10 cellular contexts compared by ENCODE assay signal in the genomic region with DNA sequence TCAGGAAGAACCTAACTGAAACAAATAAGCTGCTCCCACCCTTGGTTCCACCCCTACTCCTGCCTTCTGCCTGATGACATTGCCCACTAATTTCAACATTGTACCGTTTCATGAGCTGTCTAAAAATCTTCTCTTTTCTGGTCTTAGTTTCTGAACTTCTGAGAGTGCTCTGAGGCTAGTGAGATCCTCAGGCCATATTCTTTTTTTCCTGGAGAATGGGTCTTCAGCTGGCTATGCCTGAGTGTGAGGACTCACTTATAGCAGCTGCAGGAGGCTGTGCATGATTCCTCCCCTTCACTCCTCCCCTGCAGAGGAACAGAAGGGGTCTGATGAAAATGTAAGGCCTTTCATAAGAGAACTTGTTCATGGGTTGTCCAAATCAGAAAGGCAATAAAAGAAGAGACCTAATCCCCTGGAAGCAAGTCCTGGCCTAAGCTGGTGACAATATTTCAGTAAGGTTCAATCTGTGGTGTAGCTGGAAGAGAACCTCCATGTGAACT. TPM values are rescaled to one million over a fixed set of nuclear protein-coding genes. Genes with fewer than 3 reads are reported as not detected.
DNase-seq lines count a peak whose midpoint lies in the region; ATAC-seq, FAIRE-seq and TF ChIP-seq lines count a peak whose summit lies in the region.
"Had no signal": no experiment of that assay in that cellular context is flagged by ENCODE, and none has a peak within 500 bp of the region (broad histone marks: within the 10 kb centered on the region; RNA-seq: fewer than 3 reads in every experiment).

No MANE protein-coding gene starts in this region.

- H4K91ac ChIP-seq in H9 (ENCODE audit: insufficient read length, low read depth, low read length): no peak overlapping the region

- POLR2A ChIA-PET in A549 (lab: Yijun Ruan, JAX): interaction anchor here (0.6 to 1.3 kb wide), 4 partner anchors 23 to 256 kb away, joined by 3 to 5 read pairs (median 4); a partner anchor contains a TSS

- no peak overlapping the region for H3K18ac ChIP-seq in H9 (ENCODE audit: insufficient read length, low read depth, low read length)

- H3K4me3 ChIP-seq in A549 (no peak overlapping the region), esophagus squamous epithelium (peak overlapping the region in 2 of 4 donors; percentile 70 to 91), osteoblast (ENCODE audit: insufficient read depth, low read length) (no peak overlapping the region)

- CTCF ChIA-PET in A549 (lab: Yijun Ruan, JAX): interaction anchor here (0.7 to 1.8 kb wide), 4 partner anchors 9 to 438 kb away, joined by 3 to 7 read pairs (median 5); no protein-coding TSS in a partner anchor

- H2BK120ac ChIP-seq in H9 (ENCODE audit: low read depth, low read length, poor library complexity, severe bottlenecking): no peak overlapping the region

- no peak overlapping the region for H2AK5ac ChIP-seq in H9 (ENCODE audit: insufficient read length, low read length)

- no peak overlapping the region for H3K14ac ChIP-seq in H9 (ENCODE audit: insufficient read depth, low read length)

- intact Hi-C loops in esophagus squamous epithelium (cut with DNase I): no loop called here
- intact Hi-C loops in left cardiac atrium (cut with DNase I): no loop called here

- H3K23me2 ChIP-seq in H9 (ENCODE audit: insufficient read length, low read depth, low read length, poor library complexity, severe bottlenecking): no peaks in the 10 kb centered on the region

- peaks cover 0 to 5% (median 0%) of the 10 kb centered on the region in 3 experiments; a peak in 1 of 7 replicates for H3K36me3 Mint-ChIP-seq in H9 (ENCODE audit: insufficient read depth in 1 of 3, low read depth in 3 of 3)

- H2BK15ac ChIP-seq in H9 (ENCODE audit: low read depth, low read length): no peak overlapping the region

- no peak overlapping the region for H2BK12ac ChIP-seq in H9 (ENCODE audit: insufficient read length, low read depth, low read length)

- no peak overlapping the region for H3T11ph ChIP-seq in H9 (ENCODE audit: low read length)

- H3K4me3 Mint-ChIP-seq in H9: no peak overlapping the region

- H3K27me3 ChIP-seq in esophagus squamous epithelium: no peaks in the 10 kb centered on the region
- no peaks in the 10 kb centered on the region for H3K27me3 ChIP-seq in osteoblast (ENCODE audit: insufficient read depth, low read length)
- H3K27me3 ChIP-seq in H9 (ENCODE audit: insufficient read depth, low read length): peaks cover 99% of the 10 kb centered on the region

- no peak overlapping the region for H3K56ac ChIP-seq in H9 (ENCODE audit: insufficient read length, low read depth, low read length)

- no peak for TF ChIP-seq EP300 in A549 (IDR thresholded peaks at IDR 0.05)

- H3K27ac ChIP-seq in A549: peak overlapping the region in 1 of 2 experiments; percentile 90; a peak in 3 of 6 replicates
- peak overlapping the region; percentile 86 to 99 (median 93) for H3K27ac ChIP-seq in esophagus squamous epithelium
- no peak overlapping the region for H3K27ac ChIP-seq in osteoblast (ENCODE audit: low read depth, low read length)
- H3K27ac ChIP-seq in H9 (ENCODE audit: insufficient read length, low read depth, low read length): no peak overlapping the region
- H3K27ac ChIP-seq in caudate nucleus (ENCODE audit: low read depth, low read length): no peak overlapping the region

- no peak overlapping the region for H2BK20ac ChIP-seq in H9 (ENCODE audit: low read depth, low read length, poor library complexity, severe bottlenecking)

- H3K9me3 ChIP-seq in A549: no peaks in the 10 kb centered on the region
- no peaks in the 10 kb centered on the region for H3K9me3 ChIP-seq in esophagus squamous epithelium
- H3K9me3 ChIP-seq in osteoblast (ENCODE audit: low read depth, low read length): no peaks in the 10 kb centered on the region
- no peaks in the 10 kb centered on the region for H3K9me3 ChIP-seq in H9 (ENCODE audit: control insufficient read depth, low read depth, low read length)

- H3K4me1 Mint-ChIP-seq in H9: peaks cover 0 to 14% of the 10 kb centered on the region in 2 experiments; a peak in 1 of 4 replicates

- H3K79me1 ChIP-seq in H9 (ENCODE audit: insufficient read depth, low read depth, low read length, poor library complexity, severe bottlenecking): no peaks in the 10 kb centered on the region

- H3K79me2 ChIP-seq in osteoblast (ENCODE audit: insufficient read depth, low read length) (peaks cover 8% of the 10 kb centered on the region), H9 (ENCODE audit: insufficient read depth, low read length) (no peaks in the 10 kb centered on the region)

- TF ChIP-seq CTCF in A549 (IDR thresholded peaks at IDR 0.05) (no peak), esophagus squamous epithelium (IDR thresholded peaks at IDR 0.05) (no peak), osteoblast (IDR thresholded peaks at IDR 0.05; ENCODE audit: extremely low read depth, low read depth, low read length) (no peak), H9 (conservative IDR thresholded peaks at IDR 0.05) (no peak)

- H3K27ac Mint-ChIP-seq in H9: 0 out of 7 replicates have a peak overlapping the region, but pooled peaks of 1 of the 3 experiments have one; percentile 27

- no peak for TF ChIP-seq RAD21 in A549 (conservative IDR thresholded peaks at IDR 0.05 in 1 of 2, IDR thresholded peaks at IDR 0.05 in 1 of 2)

- H3K9ac ChIP-seq in H9 (ENCODE audit: extremely low read depth, insufficient read length, low read length): no peak overlapping the region

- H3K36me3 ChIP-seq in esophagus squamous epithelium (no peaks in the 10 kb centered on the region), osteoblast (ENCODE audit: insufficient read depth, low read length) (peaks cover 17% of the 10 kb centered on the region)

- no peak overlapping the region for H3K4ac ChIP-seq in H9 (ENCODE audit: low read depth, low read length)

- H3K4me1 ChIP-seq in A549 (peaks cover 58% of the 10 kb centered on the region), esophagus squamous epithelium (peaks cover 28 to 86% (median 42%) of the 10 kb centered on the region in 3 donors), osteoblast (ENCODE audit: insufficient read depth, low read length) (peaks cover 11% of the 10 kb centered on the region), H9 (ENCODE audit: insufficient read depth, low read length) (no peaks in the 10 kb centered on the region)

- H3K4me2 ChIP-seq in A549 (peak overlapping the region; percentile 85), osteoblast (ENCODE audit: insufficient read depth, low read length) (no peak overlapping the region), H9 (ENCODE audit: insufficient read depth, insufficient read length, low read length) (no peak overlapping the region)

- no peak for FAIRE-seq in A549 (lab: Jason Lieb, UNC)
- FAIRE-seq in RCC 7860 (lab: Jason Lieb, UNC): peak; percentile 48
- FAIRE-seq: A204.1, GM19239 had no signal

- peaks cover 100% of the 10 kb centered on the region for H3K27me3 Mint-ChIP-seq in H9 (ENCODE audit: low read depth)

- WGBS in A549 (ENCODE audit: missing lambda C conversion rate): 57% methylated on average over 1 of the region's 1 CpG
- WGBS in esophagus squamous epithelium, 2 donors: 14 to 36% methylated on average over 1 of the region's 1 CpG
- WGBS in H9 (ENCODE audit: extremely low coverage, insufficient read length, low lambda C conversion rate): no CpG with 5 or more reads among the region's 1 CpG

- H4K8ac ChIP-seq in H9 (replicated peaks; ENCODE audit: insufficient read length, low read depth, low read length): no peak overlapping the region

- H4K5ac ChIP-seq in H9 (ENCODE audit: insufficient read length, low read depth, low read length): no peak overlapping the region

- no peak overlapping the region for H2AFZ ChIP-seq in osteoblast (ENCODE audit: low read length)
- H2AFZ ChIP-seq in H9 (ENCODE audit: low read length): no peak overlapping the region

- H4K20me1 ChIP-seq in osteoblast (ENCODE audit: insufficient read depth, low read length): peaks cover 23% of the 10 kb centered on the region
- H4K20me1 ChIP-seq in H9 (ENCODE audit: control insufficient read depth, insufficient read depth, insufficient read length): peaks cover 2% of the 10 kb centered on the region

- no peak for ATAC-seq in A549
- no peak for ATAC-seq in left cardiac atrium

- no peak overlapping the region for H2BK5ac ChIP-seq in H9 (ENCODE audit: insufficient read length, low read length)

- DNase-seq in A549 (ENCODE audit: low read depth in 1 of 2, low spot score in 1 of 2) (no peak), RCC 7860 (ENCODE audit: low spot score) (no peak), esophagus squamous epithelium (lab: John Stamatoyannopoulos, UW) (no peak), osteoblast (ENCODE audit: insufficient read length, low spot score, missing footprints) (peak; percentile 5), NCI-H1092 (lab: John Stamatoyannopoulos, UW) (no peak), H9 (no peak), left cardiac atrium (no peak), caudate nucleus (lab: John Stamatoyannopoulos, UW) (no peak)

- H3K23ac ChIP-seq in H9 (ENCODE audit: insufficient read length, low read depth, low read length): no peak overlapping the region

- TF ChIP-seq POLR2A in A549 (IDR thresholded peaks at IDR 0.05; ENCODE audit: low read length) (no peak), esophagus squamous epithelium (IDR thresholded peaks at IDR 0.05) (no peak)

- H3K9me3 Mint-ChIP-seq in H9: peaks cover 5 to 8% of the 10 kb centered on the region in 2 experiments; a peak in 4 of 5 replicates

RNA-seq across cellular contexts. Expression of a gene that starts 11.1 kb away (rescaled TPM):
- polyA plus RNA-seq in A549 (2011; rRNA removed) (2.6 and 2.8 TPM in 2 replicates), A549 (2017; fragmentation: RNase III; extraction: RNeasy Plus Mini Kit Qiagen cat#74134 plus additional on column Dnase treatment) (2.1 to 3.0 TPM (median 2.3 TPM) in 3 replicates)
- 3.3 TPM in 2 replicates for polyA plus RNA-seq in A549 (2012; cell fraction: cytosol; rRNA removed)
- 1.7 and 3.5 TPM in 2 replicates for polyA plus RNA-seq in A549 (2012; cell fraction: nucleus; rRNA removed)
- polyA minus RNA-seq in A549 (2011; rRNA and poly(A)+ RNA removed): 1.7 and 1.8 TPM in 2 replicates
- total RNA-seq in esophagus squamous epithelium (1 to 10 TPM; 2.9 to 6.7 (median 4.1) TPM), osteoblast (0.72 and 1.2 TPM in 2 replicates), H9 (2021) (not detected in 2 replicates), left cardiac atrium (1 to 10 TPM in 1 of 2 donors, under 1 TPM in 1; 0.97 to 1.0 TPM)

RNA-seq across cellular contexts. Expression of a gene that starts 17.0 kb away (rescaled TPM):
- polyA plus RNA-seq in A549 (2011; rRNA removed): 2.1 and 2.4 TPM in 2 replicates
- polyA plus RNA-seq in A549 (2012; cell fraction: cytosol; rRNA removed): 1.1 and 1.2 TPM in 2 replicates
- 4.0 and 5.5 TPM in 2 replicates for polyA plus RNA-seq in A549 (2012; cell fraction: nucleus; rRNA removed)
- 1.3 to 1.5 TPM (median 1.4 TPM) in 3 replicates for polyA plus RNA-seq in A549 (2017; fragmentation: RNase III; extraction: RNeasy Plus Mini Kit Qiagen cat#74134 plus additional on column Dnase treatment)
- 0.83 TPM in 2 replicates for polyA minus RNA-seq in A549 (2011; rRNA and poly(A)+ RNA removed)
- total RNA-seq in esophagus squamous epithelium: 1 to 10 TPM in 3 of 4 donors, under 1 TPM in 1; 0.27 to 3.6 (median 1.5) TPM
- 0.36 and 0.59 TPM in 2 replicates for total RNA-seq in osteoblast
- not detected in 2 replicates for total RNA-seq in H9 (2021)
- total RNA-seq in left cardiac atrium: under 1 TPM; 0.13 to 0.38 TPM

RNA-seq across cellular contexts. Expression of a gene that starts 23.7 kb away (rescaled TPM):
- polyA plus RNA-seq in A549 (2011; rRNA removed) (4.8 and 5.0 TPM in 2 replicates), A549 (2017; fragmentation: RNase III; extraction: RNeasy Plus Mini Kit Qiagen cat#74134 plus additional on column Dnase treatment) (2.6 to 3.0 TPM (median 2.8 TPM) in 3 replicates)
- 3.3 and 3.5 TPM in 2 replicates for polyA plus RNA-seq in A549 (2012; cell fraction: cytosol; rRNA removed)
- polyA plus RNA-seq in A549 (2012; cell fraction: nucleus; rRNA removed): 2.0 and 2.5 TPM in 2 replicates
- polyA minus RNA-seq in A549 (2011; rRNA and poly(A)+ RNA removed): 2.5 and 3.2 TPM in 2 replicates
- total RNA-seq in esophagus squamous epithelium (1 to 10 TPM; 1.6 to 2.5 (median 2.2) TPM), osteoblast (0.72 and 1.5 TPM in 2 replicates), H9 (2021) (0.11 TPM in 1 of 2 replicates, not detected in the other), left cardiac atrium (under 1 TPM; 0.12 to 0.26 TPM)

RNA-seq across cellular contexts. Expression of a gene that starts 24.0 kb away (rescaled TPM):
- polyA plus RNA-seq in A549 (2011; rRNA removed) (6.3 and 6.5 TPM in 2 replicates), A549 (2017; fragmentation: RNase III; extraction: RNeasy Plus Mini Kit Qiagen cat#74134 plus additional on column Dnase treatment) (2.9 to 4.9 TPM (median 4.0 TPM) in 3 replicates)
- polyA plus RNA-seq in A549 (2012; cell fraction: cytosol; rRNA removed): 4.4 and 5.0 TPM in 2 replicates
- polyA plus RNA-seq in A549 (2012; cell fraction: nucleus; rRNA removed): 4.4 and 4.9 TPM in 2 replicates
- 2.5 and 3.1 TPM in 2 replicates for polyA minus RNA-seq in A549 (2011; rRNA and poly(A)+ RNA removed)
- total RNA-seq in esophagus squamous epithelium (1 to 10 TPM; 3.6 to 8.2 (median 6.8) TPM), osteoblast (3.2 and 5.8 TPM in 2 replicates), H9 (2021) (not detected in 2 replicates), left cardiac atrium (under 1 TPM in 1 of 2 donors, not detected in 1; 0.27 TPM)

RNA-seq across cellular contexts. Expression of a gene that starts 28.1 kb away (rescaled TPM):
- polyA plus RNA-seq in A549 (2011; rRNA removed) (0.78 and 0.90 TPM in 2 replicates), A549 (2017; fragmentation: RNase III; extraction: RNeasy Plus Mini Kit Qiagen cat#74134 plus additional on column Dnase treatment) (1.6 to 2.2 TPM (median 2.1 TPM) in 3 replicates)
- 1.9 and 2.0 TPM in 2 replicates for polyA plus RNA-seq in A549 (2012; cell fraction: cytosol; rRNA removed)
- polyA plus RNA-seq in A549 (2012; cell fraction: nucleus; rRNA removed): 2.5 and 3.2 TPM in 2 replicates
- 0.58 and 2.0 TPM in 2 replicates for polyA minus RNA-seq in A549 (2011; rRNA and poly(A)+ RNA removed)
- total RNA-seq in esophagus squamous epithelium (1 to 10 TPM in 1 of 4 donors, under 1 TPM in 1, not detected in 2; 0.26 to 1.3 TPM), osteoblast (5.0 and 7.6 TPM in 2 replicates), H9 (2021) (not detected in 2 replicates), left cardiac atrium (not detected)

Comparison
In these comparisons a context has a peak if more than half of its experiments do, and no peak if none do; other contexts are left out.
1. H3K27ac ChIP-seq: peak in esophagus squamous epithelium (4 of 4); none in osteoblast (single experiment), H9 (single experiment) and caudate nucleus (single experiment).